ENCODE assay signal across 8 cellular contexts in the genomic region with DNA sequence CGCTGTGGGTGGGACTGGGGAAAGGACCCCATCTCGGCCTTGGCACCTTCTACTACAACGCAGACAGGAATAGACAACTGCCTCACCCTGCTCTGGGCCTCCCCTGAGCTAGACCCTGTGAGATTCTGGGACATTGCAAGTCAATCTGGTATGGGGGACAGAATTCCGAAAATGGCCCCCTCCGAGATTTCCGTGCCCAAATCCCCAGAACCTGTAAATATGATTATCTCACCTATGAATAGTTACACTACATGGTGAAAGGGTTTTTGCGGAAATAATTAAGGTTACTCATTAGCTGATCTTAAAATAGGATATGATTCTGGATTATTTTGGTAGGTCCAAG. TPM values are rescaled to one million over a fixed set of nuclear protein-coding genes. Genes with fewer than 3 reads are reported as not detected.
DNase-seq lines count a peak whose midpoint lies in the region; ATAC-seq lines count a peak whose summit lies in the region.

No MANE protein-coding gene starts in this region.

- DNase-seq in activated T-helper 2 cell treated with anti-CD3 and anti-CD28 coated beads, Interferon-gamma antibody, Interleukin-2, Interleukin-4, amounts not matched to agents 10 μg/mL and 5 μg/mL and 100 μg/mL, durations not matched to agents 14 hours and 24 hours and 36 hours (ENCODE audit: low spot score) = no peak
- no peak for DNase-seq in stimulated activated effector memory CD8-positive, alpha-beta T cell treated with anti-CD3 and anti-CD28 coated beads, Interleukin-12 subunit alpha, Interleukin-12 subunit beta, amount 100 ng/mL, for 72 hours (ENCODE audit: low spot score in 2 of 2)
- no peak for DNase-seq in NCI-H446 treated with DMSO at 0.1 percent for 48 hours (lab: John Stamatoyannopoulos, UW)
- DNase-seq in GOT3 (lab: John Stamatoyannopoulos, UW) = no peak
- no peak for DNase-seq in CD1c-positive myeloid dendritic cell (ENCODE audit: extremely low spot score)
- no peak for DNase-seq in activated gamma-delta T cell treated with Interleukin-2 at 50 U/mL for 16 hours

- peak overlapping the region; percentile 85 for H3K4me3 ChIP-seq in iPS-11a (ENCODE audit: low read depth, low read length)

- H3K9me3 Mint-ChIP-seq in activated T-helper 2 cell treated with anti-CD3 and anti-CD28 coated beads, Interferon-gamma antibody, Interleukin-2, Interleukin-4, amounts not matched to agents 10 μg/mL and 5 μg/mL and 100 μg/mL, durations not matched to agents 14 hours and 24 hours and 36 hours = no peaks in the 10 kb centered on the region
- H3K9me3 Mint-ChIP-seq in stimulated activated effector memory CD8-positive, alpha-beta T cell treated with anti-CD3 and anti-CD28 coated beads, Interleukin-12 subunit alpha, Interleukin-12 subunit beta, amount 100 ng/mL, for 72 hours = no peaks in the 10 kb centered on the region

- peaks cover 30% of the 10 kb centered on the region for H3K36me3 Mint-ChIP-seq in activated T-helper 2 cell treated with anti-CD3 and anti-CD28 coated beads, Interferon-gamma antibody, Interleukin-2, Interleukin-4, amounts not matched to agents 10 μg/mL and 5 μg/mL and 100 μg/mL, durations not matched to agents 14 hours and 24 hours and 36 hours (ENCODE audit: low read depth)
- H3K36me3 Mint-ChIP-seq in stimulated activated effector memory CD8-positive, alpha-beta T cell treated with anti-CD3 and anti-CD28 coated beads, Interleukin-12 subunit alpha, Interleukin-12 subunit beta, amount 100 ng/mL, for 72 hours = peaks cover 34% of the 10 kb centered on the region

- intact Hi-C loops in activated T-helper 2 cell treated with anti-CD3 and anti-CD28 coated beads, Interferon-gamma antibody, Interleukin-2, Interleukin-4, amounts not matched to agents 10 μg/mL and 5 μg/mL and 100 μg/mL, durations not matched to agents 14 hours and 24 hours and 36 hours (cut with micrococcal nuclease) = no loop called here

- peak; percentile 3 for ATAC-seq in HG03378 (IDR thresholded peaks at IDR 0.05; ENCODE audit: unreplicated experiment)
- no peak for ATAC-seq in stimulated activated effector memory CD8-positive, alpha-beta T cell treated with anti-CD3 and anti-CD28 coated beads, Interleukin-12 subunit alpha, Interleukin-12 subunit beta, amount 100 ng/mL, for 72 hours

- H3K27ac Mint-ChIP-seq in activated T-helper 2 cell treated with anti-CD3 and anti-CD28 coated beads, Interferon-gamma antibody, Interleukin-2, Interleukin-4, amounts not matched to agents 10 μg/mL and 5 μg/mL and 100 μg/mL, durations not matched to agents 14 hours and 24 hours and 36 hours = peak overlapping the region; percentile 98
- peak overlapping the region; percentile 99 for H3K27ac Mint-ChIP-seq in stimulated activated effector memory CD8-positive, alpha-beta T cell treated with anti-CD3 and anti-CD28 coated beads, Interleukin-12 subunit alpha, Interleukin-12 subunit beta, amount 100 ng/mL, for 72 hours

- H3K4me1 Mint-ChIP-seq in activated T-helper 2 cell treated with anti-CD3 and anti-CD28 coated beads, Interferon-gamma antibody, Interleukin-2, Interleukin-4, amounts not matched to agents 10 μg/mL and 5 μg/mL and 100 μg/mL, durations not matched to agents 14 hours and 24 hours and 36 hours (ENCODE audit: low read depth) = peaks cover 26% of the 10 kb centered on the region
- peaks cover 47% of the 10 kb centered on the region for H3K4me1 Mint-ChIP-seq in stimulated activated effector memory CD8-positive, alpha-beta T cell treated with anti-CD3 and anti-CD28 coated beads, Interleukin-12 subunit alpha, Interleukin-12 subunit beta, amount 100 ng/mL, for 72 hours

- no peaks in the 10 kb centered on the region for H3K27me3 Mint-ChIP-seq in activated T-helper 2 cell treated with anti-CD3 and anti-CD28 coated beads, Interferon-gamma antibody, Interleukin-2, Interleukin-4, amounts not matched to agents 10 μg/mL and 5 μg/mL and 100 μg/mL, durations not matched to agents 14 hours and 24 hours and 36 hours (ENCODE audit: low read depth)

- peak overlapping the region; percentile 99 for H3K4me3 Mint-ChIP-seq in activated T-helper 2 cell treated with anti-CD3 and anti-CD28 coated beads, Interferon-gamma antibody, Interleukin-2, Interleukin-4, amounts not matched to agents 10 μg/mL and 5 μg/mL and 100 μg/mL, durations not matched to agents 14 hours and 24 hours and 36 hours (ENCODE audit: low read depth)
- peak overlapping the region; percentile 98 for H3K4me3 Mint-ChIP-seq in stimulated activated effector memory CD8-positive, alpha-beta T cell treated with anti-CD3 and anti-CD28 coated beads, Interleukin-12 subunit alpha, Interleukin-12 subunit beta, amount 100 ng/mL, for 72 hours

RNA-seq across cellular contexts. Expression of a gene that starts 0.6 kb away (rescaled TPM):
- 16.6 and 17.7 TPM in 2 replicates for total RNA-seq in activated T-helper 2 cell treated with anti-CD3 and anti-CD28 coated beads, Interferon-gamma antibody, Interleukin-2, Interleukin-4, amounts not matched to agents 10 μg/mL and 5 μg/mL and 100 μg/mL, durations not matched to agents 14 hours and 24 hours and 36 hours

RNA-seq across cellular contexts. Expression of a gene that starts 8.4 kb away (rescaled TPM):
- total RNA-seq in activated T-helper 2 cell treated with anti-CD3 and anti-CD28 coated beads, Interferon-gamma antibody, Interleukin-2, Interleukin-4, amounts not matched to agents 10 μg/mL and 5 μg/mL and 100 μg/mL, durations not matched to agents 14 hours and 24 hours and 36 hours = 23.0 and 23.5 TPM in 2 replicates

RNA-seq across cellular contexts. Expression of a gene that starts 23.6 kb away (rescaled TPM):
- 658 and 662 TPM in 2 replicates for total RNA-seq in activated T-helper 2 cell treated with anti-CD3 and anti-CD28 coated beads, Interferon-gamma antibody, Interleukin-2, Interleukin-4, amounts not matched to agents 10 μg/mL and 5 μg/mL and 100 μg/mL, durations not matched to agents 14 hours and 24 hours and 36 hours

RNA-seq across cellular contexts. Expression of a gene that starts 34.7 kb away (rescaled TPM):
- 102 and 105 TPM in 2 replicates for total RNA-seq in activated T-helper 2 cell treated with anti-CD3 and anti-CD28 coated beads, Interferon-gamma antibody, Interleukin-2, Interleukin-4, amounts not matched to agents 10 μg/mL and 5 μg/mL and 100 μg/mL, durations not matched to agents 14 hours and 24 hours and 36 hours

RNA-seq across cellular contexts. Expression of a gene that starts 38.2 kb away (rescaled TPM):
- 133 and 142 TPM in 2 replicates for total RNA-seq in activated T-helper 2 cell treated with anti-CD3 and anti-CD28 coated beads, Interferon-gamma antibody, Interleukin-2, Interleukin-4, amounts not matched to agents 10 μg/mL and 5 μg/mL and 100 μg/mL, durations not matched to agents 14 hours and 24 hours and 36 hours
